ENCODE assay signal across 14 cellular contexts in the genomic region with DNA sequence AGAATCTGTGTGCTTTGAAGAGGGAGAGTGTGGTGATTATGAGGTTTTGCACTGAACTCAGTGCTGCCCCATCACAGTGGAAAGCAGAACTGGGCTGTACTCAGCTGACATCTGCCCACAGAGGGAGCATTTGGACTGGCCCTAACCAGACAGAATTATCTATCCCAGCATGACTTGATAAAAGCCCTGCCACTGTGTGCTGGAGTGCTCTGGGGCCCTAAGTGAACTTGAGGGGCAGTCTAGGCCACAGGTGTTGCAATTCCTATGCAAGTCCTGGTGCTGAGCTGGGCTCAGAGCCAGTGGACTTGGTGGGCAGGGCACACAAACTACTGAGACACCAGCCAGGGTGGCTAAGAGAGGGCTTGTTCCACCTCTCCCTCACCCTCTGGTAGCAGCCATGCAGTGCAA.
DNase-seq lines count a peak whose midpoint lies in the region; TF ChIP-seq lines count a peak whose summit lies in the region.
"Had no signal": no experiment of that assay in that cellular context is flagged by ENCODE, and none has a peak within 500 bp of the region (broad histone marks: within the 10 kb centered on the region; RNA-seq: fewer than 3 reads in every experiment).

No MANE protein-coding gene starts in this region.

- no peak overlapping the region for H4K8ac ChIP-seq in neuronal stem cell (ENCODE audit: low read depth, low read length)

- H3K14ac ChIP-seq in neuronal stem cell (ENCODE audit: low read length), result no peak overlapping the region

- no peak overlapping the region for H2BK12ac ChIP-seq in neuronal stem cell (ENCODE audit: low read length)

- H3K36me3 ChIP-seq in neuronal stem cell (replicated peaks in 1 of 2; ENCODE audit: control insufficient read depth in 2 of 2, insufficient read depth in 2 of 2, low read length in 2 of 2), result no peaks in the 10 kb centered on the region

- H4K91ac ChIP-seq in neuronal stem cell (ENCODE audit: low read depth, low read length, poor library complexity), result no peak overlapping the region

- H3K27ac ChIP-seq in neuronal stem cell (replicated peaks; ENCODE audit: low read length), result no peak overlapping the region
- H3K27ac ChIP-seq: PC-9, VCaP had no signal

- H2AK5ac ChIP-seq in neuronal stem cell (ENCODE audit: low read depth, low read length), result no peak overlapping the region

- H3K18ac ChIP-seq in neuronal stem cell (ENCODE audit: low read length), result no peak overlapping the region

- peak; percentile 23 for DNase-seq in Jurkat, Clone E6-1 (ENCODE audit: low read depth, low spot score)
- peak; percentile 87 for DNase-seq in OCI-M1 (lab: John Stamatoyannopoulos, UW)
- peak; percentile 2 for DNase-seq in fibroblast of pulmonary artery (ENCODE audit: low read depth)
- DNase-seq in renal cortical epithelial cell (ENCODE audit: low read depth), result peak; percentile 68
- no peak for DNase-seq in ACHN
- DNase-seq in neuronal stem cell (ENCODE audit: low spot score), result no peak
- no peak for DNase-seq in NCI-H345 treated with DMSO at 0.1 percent for 48 hours (lab: John Stamatoyannopoulos, UW; ENCODE audit: unreplicated experiment)
- DNase-seq in activated naive CD4-positive, alpha-beta T cell treated with anti-CD3 and anti-CD28 coated beads, Interleukin-2, amount 50 U/mL, for 16 hours, result no peak
- DNase-seq: DMS79; NCI-H1694 treated with DMSO at 0.1 percent for 48 hours; PC-9; stimulated activated CD4-positive, alpha-beta T cell treated with anti-CD3 and anti-CD28 coated beads, Interleukin-1b, Interleukin-23, amount 100 ng/mL, for 48 hours; stimulated activated naive CD8-positive, alpha-beta T cell treated with anti-CD3 and anti-CD28 coated beads, Interleukin-15, amount 100 ng/mL, for 72 hours had no signal

- in situ Hi-C loops in ACHN (cut with HindIII; ENCODE audit: low pct_ligation_motif_present, low pct_unique_long_range_greater_than_20kb, low sequenced_read_pairs), result no loop called here

- no peak overlapping the region for H3K4ac ChIP-seq in neuronal stem cell (ENCODE audit: low read length)

- no peak overlapping the region for H3K23ac ChIP-seq in neuronal stem cell (ENCODE audit: low read depth, low read length, poor library complexity)

- TF ChIP-seq CTCF in fibroblast of pulmonary artery (IDR thresholded peaks at IDR 0.05; ENCODE audit: low read length, missing control alignments), result peak; percentile 2

- no peak overlapping the region for H2BK5ac ChIP-seq in neuronal stem cell (ENCODE audit: low read length)

- H2BK120ac ChIP-seq in neuronal stem cell (ENCODE audit: low read depth, low read length), result no peak overlapping the region

- no peak overlapping the region for H2BK15ac ChIP-seq in neuronal stem cell (ENCODE audit: low read length)

- H3K27me3 ChIP-seq in neuronal stem cell (ENCODE audit: control insufficient read depth in 3 of 3, insufficient read depth in 3 of 3, low read depth in 1 of 3, low read length in 3 of 3), result no peaks in the 10 kb centered on the region

- H3K4me2 ChIP-seq in neuronal stem cell (ENCODE audit: insufficient read depth, low read length, poor library complexity, severe bottlenecking), result no peak overlapping the region
- H3K4me2 ChIP-seq: PC-9 had no signal

- no peak overlapping the region for H2AFZ ChIP-seq in neuronal stem cell (ENCODE audit: low read length)
- H2AFZ ChIP-seq: PC-9 had no signal

- H3K79me1 ChIP-seq in neuronal stem cell (ENCODE audit: low read depth, low read length), result no peaks in the 10 kb centered on the region

- H3K9me3 ChIP-seq in neuronal stem cell (replicated peaks in 1 of 2; ENCODE audit: control insufficient read depth in 2 of 2, insufficient read depth in 1 of 2, low read depth in 1 of 2, low read length in 2 of 2), result no peaks in the 10 kb centered on the region

- peaks cover 0 to 1% of the 10 kb centered on the region in 2 donors for H3K4me1 ChIP-seq in neuronal stem cell (ENCODE audit: control insufficient read depth in 2 of 2, insufficient read depth in 1 of 2, low read depth in 1 of 2, low read length in 2 of 2)

- no peak overlapping the region for H3K4me3 ChIP-seq in Jurkat, Clone E6-1 (ENCODE audit: low read length)
- H3K4me3 ChIP-seq in fibroblast of pulmonary artery (replicated peaks; ENCODE audit: low read depth, low read length) (no peak overlapping the region), neuronal stem cell (ENCODE audit: low read length in 2 of 2) (no peak overlapping the region)
- H3K4me3 ChIP-seq: PC-9 had no signal

- H3K9ac ChIP-seq in neuronal stem cell (ENCODE audit: low read depth, low read length, poor library complexity), result no peak overlapping the region

Comparison
In these comparisons a context has a peak if more than half of its experiments do, and no peak if none do; other contexts are left out.
1. DNase-seq: peak in Jurkat, Clone E6-1 (single experiment), OCI-M1 (single experiment), fibroblast of pulmonary artery (single experiment) and renal cortical epithelial cell (single experiment); none in ACHN (single experiment), neuronal stem cell (single experiment), NCI-H345 treated with DMSO at 0.1 percent for 48 hours (single experiment) and activated naive CD4-positive, alpha-beta T cell treated with anti-CD3 and anti-CD28 coated beads, Interleukin-2, amount 50 U/mL, for 16 hours (single experiment).